24 cellular contexts compared by ENCODE assay signal in genomic region chr1:75861831-75862230, GRCh38.
DNase-seq lines count a peak whose midpoint lies in the region; ATAC-seq, FAIRE-seq and TF ChIP-seq lines count a peak whose summit lies in the region.
"Had no signal": no experiment of that assay in that cellular context is flagged by ENCODE, and none has a peak within 500 bp of the region (broad histone marks: within the 10 kb centered on the region; RNA-seq: fewer than 3 reads in every experiment).

No MANE protein-coding gene starts in this region.

- H3K27me3 ChIP-seq in bronchial epithelial cell (ENCODE audit: control insufficient read depth, insufficient read depth, low read length) (no peaks in the 10 kb centered on the region), neural progenitor cell (no peaks in the 10 kb centered on the region)

- H3K9me3 ChIP-seq in HEK293 (ENCODE audit: control insufficient read depth, insufficient read depth, low read depth, low read length), result no peaks in the 10 kb centered on the region
- no peaks in the 10 kb centered on the region for H3K9me3 ChIP-seq in neural progenitor cell (ENCODE audit: low read depth)

- H3K4me3 Mint-ChIP-seq in neural progenitor cell, result no peak overlapping the region
- H3K4me3 Mint-ChIP-seq: B cell; CD4-positive, CD25-positive, alpha-beta regulatory T cell had no signal

- DNase-seq in NCI-H146 (lab: John Stamatoyannopoulos, UW) (peak; percentile 3), NCI-H146 treated with DMSO at 0.1 percent for 48 hours (lab: John Stamatoyannopoulos, UW; ENCODE audit: unreplicated experiment) (no peak), bronchial epithelial cell (ENCODE audit: low read depth) (peak; percentile 20), neural progenitor cell (ENCODE audit: low spot score) (no peak), NCI-H1436 treated with DMSO at 0.1 percent for 48 hours (lab: John Stamatoyannopoulos, UW) (no peak)
- DNase-seq: Calu3; CD4-positive, CD25-positive, alpha-beta regulatory T cell; DMS53; GM23248; IMR-90; Kasumi-1; NCI-H2029 treated with DMSO at 0.1 percent for 48 hours; NCI-H226; NCI-H524 treated with DMSO at 0.1 percent for 48 hours; NK-92 treated with Interleukin-12 subunit alpha and Interleukin-12 subunit beta, amount 100 ng/mL, for 24 hours; OCI-M1; SHP77 treated with DMSO at 0.1 percent for 48 hours; T-helper 1 cell had no signal

- no peak overlapping the region for H3K4me2 ChIP-seq in neural progenitor cell

- no peak overlapping the region for H3K27ac ChIP-seq in HEK293 (ENCODE audit: extremely low read depth, low read depth, low read length)
- H3K27ac ChIP-seq in neural progenitor cell, result no peak overlapping the region
- H3K27ac ChIP-seq: 22Rv1, GM23248 had no signal

- CTCF ChIA-PET in HEK293 (lab: Yijun Ruan, JAX), result interaction anchor here (1.2 kb wide), 1 partner anchor 16 kb away, joined by 6 read pairs; no protein-coding TSS in a partner anchor

- POLR2A ChIA-PET in HEK293 (lab: Yijun Ruan, JAX), result no interaction called here

- no peak overlapping the region for H3K27ac Mint-ChIP-seq in neural progenitor cell
- H3K27ac Mint-ChIP-seq: B cell; CD4-positive, CD25-positive, alpha-beta regulatory T cell had no signal

- peak overlapping the region; percentile 85 for H2AFZ ChIP-seq in neural progenitor cell (replicated peaks)
- H2AFZ ChIP-seq: GM23248 had no signal

- H3K9me3 Mint-ChIP-seq in neural progenitor cell, result no peaks in the 10 kb centered on the region

- H3K9ac ChIP-seq in neural progenitor cell, result no peak overlapping the region
- H3K9ac ChIP-seq: GM23248 had no signal

- no peaks in the 10 kb centered on the region for H3K4me1 Mint-ChIP-seq in neural progenitor cell
- H3K4me1 Mint-ChIP-seq: B cell; CD4-positive, CD25-positive, alpha-beta regulatory T cell had no signal

- FAIRE-seq in bronchial epithelial cell (lab: Jason Lieb, UNC), result no peak

- ATAC-seq in GM21786 (IDR thresholded peaks at IDR 0.05; ENCODE audit: unreplicated experiment), result no peak
- no peak for ATAC-seq in HG03460 (IDR thresholded peaks at IDR 0.05; ENCODE audit: unreplicated experiment)
- ATAC-seq: SK-N-SH treated with all-trans-retinoic acid at 6 μM for 48 hours had no signal

- H3K79me2 ChIP-seq in neural progenitor cell (ENCODE audit: low read depth), result no peaks in the 10 kb centered on the region

- H3K36me3 ChIP-seq in HEK293 (ENCODE audit: control insufficient read depth in 2 of 2, insufficient read depth in 1 of 2, low read length in 2 of 2), result no peaks in the 10 kb centered on the region
- H3K36me3 ChIP-seq in bronchial epithelial cell (ENCODE audit: control insufficient read depth, insufficient read depth, low read length), result no peaks in the 10 kb centered on the region
- H3K36me3 ChIP-seq in neural progenitor cell, result no peaks in the 10 kb centered on the region

- H3K4me3 ChIP-seq in HEK293 (ENCODE audit: low read depth, low read length) (no peak overlapping the region), bronchial epithelial cell (ENCODE audit: low read depth, low read length) (no peak overlapping the region), neural progenitor cell (no peak overlapping the region)
- H3K4me3 ChIP-seq: GM23248 had no signal

- no peaks in the 10 kb centered on the region for H4K20me1 ChIP-seq in neural progenitor cell (ENCODE audit: low read depth)

- no peaks in the 10 kb centered on the region for H3K27me3 Mint-ChIP-seq in neural progenitor cell (ENCODE audit: insufficient read depth, low read depth)

- H3K36me3 Mint-ChIP-seq in neural progenitor cell, result no peaks in the 10 kb centered on the region
- H3K36me3 Mint-ChIP-seq: CD4-positive, CD25-positive, alpha-beta regulatory T cell had no signal

- no peaks in the 10 kb centered on the region for H3F3A ChIP-seq in neural progenitor cell (ENCODE audit: low read depth)

- TF ChIP-seq CTCF in HEK293 (tag by site-specific recombination; IDR thresholded peaks at IDR 0.05), result no peak
- TF ChIP-seq CTCF in bronchial epithelial cell (IDR thresholded peaks at IDR 0.05; ENCODE audit: insufficient read depth, low read length, severe bottlenecking), result no peak
- no peak for TF ChIP-seq CTCF in neural progenitor cell (IDR thresholded peaks at IDR 0.05)

- no peaks in the 10 kb centered on the region for H3K4me1 ChIP-seq in HEK293 (ENCODE audit: control insufficient read depth, insufficient read depth, low read length)
- H3K4me1 ChIP-seq in neural progenitor cell, result no peaks in the 10 kb centered on the region

TF ChIP-seq in HEK293, 187 proteins besides CTCF, POLR2A, EP300 and RAD21:
- TF ChIP-seq ZNF707 (tag by site-specific recombination; IDR thresholded peaks at IDR 0.05), result no peak
- no peak for TF ChIP-seq ZNF544 (tag by site-specific recombination; IDR thresholded peaks at IDR 0.05)
- TF ChIP-seq KLF10 (tag by site-specific recombination; IDR thresholded peaks at IDR 0.05), result no peak
- TF ChIP-seq ZNF837 (tag by site-specific recombination; IDR thresholded peaks at IDR 0.05), result no peak
- TF ChIP-seq ZNF654 (tag by site-specific recombination; IDR thresholded peaks at IDR 0.05; ENCODE audit: low read depth), result no peak
- no peak for TF ChIP-seq PRDM6 (tag by site-specific recombination; IDR thresholded peaks at IDR 0.05)
- no peak for TF ChIP-seq ZNF596 (tag by site-specific recombination; IDR thresholded peaks at IDR 0.05)
- TF ChIP-seq ZIC2 (tag by site-specific recombination; IDR thresholded peaks at IDR 0.05), result peak; percentile 88
- no peak for TF ChIP-seq ZNF785 (tag by site-specific recombination; IDR thresholded peaks at IDR 0.05)
- no peak for TF ChIP-seq PRDM1 (tag by site-specific recombination; IDR thresholded peaks at IDR 0.05)
- no peak for TF ChIP-seq ZNF132 (tag by site-specific recombination; IDR thresholded peaks at IDR 0.05; ENCODE audit: borderline replicate concordance)
- TF ChIP-seq ZNF677 (tag by site-specific recombination; IDR thresholded peaks at IDR 0.05), result no peak
- no peak for TF ChIP-seq ZBTB17 (tag by site-specific recombination; IDR thresholded peaks at IDR 0.05)
- peak; percentile 96 for TF ChIP-seq EGR2 (tag by site-specific recombination; IDR thresholded peaks at IDR 0.05; ENCODE audit: low read depth)
- no peak for TF ChIP-seq BCL11B (tag by site-specific recombination; IDR thresholded peaks at IDR 0.05; ENCODE audit: low read depth)
- peak; percentile 89 for TF ChIP-seq ZFHX2 (tag by site-specific recombination; conservative IDR thresholded peaks at IDR 0.05)
- no peak for TF ChIP-seq ZNF514 (tag by site-specific recombination; IDR thresholded peaks at IDR 0.05)
- no peak for TF ChIP-seq MEIS1 (CRISPR knock-in tag; IDR thresholded peaks at IDR 0.05; ENCODE audit: borderline replicate concordance)

Comparison
In these comparisons a context has a peak if more than half of its experiments do, and no peak if none do; other contexts are left out.
1. DNase-seq: peak in NCI-H146 (single experiment) and bronchial epithelial cell (single experiment); none in NCI-H146 treated with DMSO at 0.1 percent for 48 hours (single experiment), neural progenitor cell (single experiment) and NCI-H1436 treated with DMSO at 0.1 percent for 48 hours (single experiment).